In genomic region chr16:67433131-67433719, GRCh38 we compare ENCODE assay signal across 27 cellular contexts. TPM values are rescaled to one million over a fixed set of nuclear protein-coding genes. Genes with fewer than 3 reads are reported as not detected.
DNase-seq lines count a peak whose midpoint lies in the region; ATAC-seq, FAIRE-seq and TF ChIP-seq lines count a peak whose summit lies in the region.
"Had no signal": no experiment of that assay in that cellular context is flagged by ENCODE, and none has a peak within 500 bp of the region (broad histone marks: within the 10 kb centered on the region; RNA-seq: fewer than 3 reads in every experiment).

No MANE protein-coding gene starts in this region.

- H3K36me3 ChIP-seq in GM12878 (ENCODE audit: control insufficient read depth in 2 of 2, insufficient read depth in 2 of 2, low read length in 1 of 2) = no peaks in the 10 kb centered on the region; a peak in 3 of 4 replicates
- H3K36me3 ChIP-seq in mucosa of rectum (ENCODE audit: control insufficient read depth in 2 of 2, insufficient read depth in 2 of 2, low read length in 2 of 2) = peaks cover 33 to 41% of the 10 kb centered on the region in 2 donors

- H3K9ac ChIP-seq in GM12878 (ENCODE audit: control insufficient read depth, insufficient read depth, low read length) (no peak overlapping the region), mucosa of rectum (ENCODE audit: low read depth in 1 of 2, low read length in 2 of 2) (peak overlapping the region; percentile 76 to 100)
- H3K9ac ChIP-seq: BLaER1 treated with 17β-estradiol and CSF1 and Interleukin-3, amounts not matched to agents 10 nM and 100 nM; GM23248 had no signal

- H3K79me2 ChIP-seq in GM12878 (ENCODE audit: control insufficient read depth, insufficient read depth, low read length) = no peaks in the 10 kb centered on the region

- no peaks in the 10 kb centered on the region for H3K9me3 Mint-ChIP-seq in stimulated activated naive B cell treated with anti-CD40 and anti-IgM and Interleukin-4, amounts not matched to agents 10 μg/mL and 1 μg/mL and 100 μg/mL, for 72 hours
- H3K9me3 Mint-ChIP-seq: activated naive CD4-positive, alpha-beta T cell treated with anti-CD3 and anti-CD28 coated beads for 36 hours; activated T-helper 1 cell treated with anti-CD3 and anti-CD28 coated beads, Interleukin-12 subunit alpha, Interleukin-12 subunit beta, Interleukin-2, Interleukin-4 antibody, amounts not matched to agents 30 ng/mL and 10 ng/mL and 1 ng/mL, durations not matched to agents 14 hours and 24 hours and 36 hours had no signal

- H3K27ac ChIP-seq in GM12878 (ENCODE audit: control insufficient read depth, insufficient read depth) (no peak overlapping the region), mucosa of rectum (ENCODE audit: low read depth in 2 of 2, low read length in 2 of 2) (peak overlapping the region; percentile 94 to 99)
- H3K27ac ChIP-seq: adrenal gland; BLaER1 treated with 17β-estradiol and CSF1 and Interleukin-3, amounts not matched to agents 10 nM and 100 nM; body of pancreas; epithelial cell of prostate; GM23248; upper lobe of right lung had no signal

- H3K4me1 Mint-ChIP-seq in stimulated activated naive B cell treated with anti-CD40 and anti-IgM and Interleukin-4, amounts not matched to agents 10 μg/mL and 1 μg/mL and 100 μg/mL, for 72 hours = peaks cover 52 to 71% of the 10 kb centered on the region in 2 donors

- SMC1A ChIA-PET in GM12878 (lab: Charles Lee; ENCODE audit: uncharacterized antibody, unreplicated experiment) = interaction anchor here (1.2 kb wide), 1 partner anchor 31 kb away, joined by 4 read pairs; no protein-coding TSS in a partner anchor

- no peak for TF ChIP-seq EP300 in GM12878 (IDR thresholded peaks at IDR 0.05; ENCODE audit: borderline replicate concordance in 1 of 2, control insufficient read depth in 1 of 2, low read depth in 2 of 2, low read length in 2 of 2)

- TF ChIP-seq POLR2A in GM12891 (IDR thresholded peaks at IDR 0.05; ENCODE audit: low read depth, low read length) (no peak), GM12878 (IDR thresholded peaks at IDR 0.05; ENCODE audit: low read depth, low read length) (no peak)

- BruUV-seq in GM12878 (replicated peaks; lab: Mats Ljungman, UMichigan) = no TSS peak

- H3K4me1 ChIP-seq in GM12878 (ENCODE audit: control insufficient read depth, insufficient read depth, low read length) = peaks cover 25% of the 10 kb centered on the region
- peaks cover 26 to 37% of the 10 kb centered on the region in 2 donors for H3K4me1 ChIP-seq in mucosa of rectum (ENCODE audit: control insufficient read depth in 2 of 2, insufficient read depth in 2 of 2, low read length in 2 of 2)

- ATAC-seq in GM12878 (no peak), GM21619 (IDR thresholded peaks at IDR 0.05; ENCODE audit: unreplicated experiment) (no peak), HG02938 (IDR thresholded peaks at IDR 0.05; ENCODE audit: unreplicated experiment) (no peak)
- no peak for ATAC-seq in stimulated activated naive B cell treated with anti-CD40 and anti-IgM and Interleukin-4, amounts not matched to agents 10 μg/mL and 1 μg/mL and 100 μg/mL, for 72 hours (replicated peaks)
- ATAC-seq: body of pancreas, left cardiac atrium, upper lobe of right lung had no signal

- H3K9me3 ChIP-seq in GM12878 (replicated peaks; ENCODE audit: control insufficient read depth, insufficient read depth, low read length) = no peaks in the 10 kb centered on the region
- no peaks in the 10 kb centered on the region for H3K9me3 ChIP-seq in mucosa of rectum (ENCODE audit: control insufficient read depth in 2 of 2, low read length in 2 of 2)
- H3K9me3 ChIP-seq: adrenal gland; BLaER1 treated with 17β-estradiol and CSF1 and Interleukin-3, amounts not matched to agents 10 nM and 100 nM; body of pancreas; upper lobe of right lung had no signal

- no peak overlapping the region for H3K4me2 ChIP-seq in GM12878 (ENCODE audit: control insufficient read depth, insufficient read depth)
- H3K4me2 ChIP-seq: smooth muscle cell had no signal

- CTCF ChIA-PET in GM12878 (lab: Yijun Ruan, JAX) = no interaction called here

- H3K27me3 Mint-ChIP-seq in stimulated activated naive B cell treated with anti-CD40 and anti-IgM and Interleukin-4, amounts not matched to agents 10 μg/mL and 1 μg/mL and 100 μg/mL, for 72 hours = peaks cover 25% of the 10 kb centered on the region in 2 donors

- TF ChIP-seq CTCF in GM12878 (IDR thresholded peaks at IDR 0.05 in 2 of 3, conservative IDR thresholded peaks at IDR 0.05 in 1 of 3; ENCODE audit: control insufficient read depth in 2 of 3, extremely low read depth in 1 of 3, insufficient read depth in 1 of 3, low read depth in 3 of 3, low read length in 3 of 3) = no peak

- no peak overlapping the region for H3K4me3 ChIP-seq in GM12878
- peak overlapping the region; percentile 88 for H3K4me3 ChIP-seq in mucosa of rectum (ENCODE audit: low read length in 2 of 2)
- H3K4me3 ChIP-seq: adrenal gland; BLaER1 treated with 17β-estradiol and CSF1 and Interleukin-3, amounts not matched to agents 10 nM and 100 nM; body of pancreas; GM23248; smooth muscle cell; upper lobe of right lung had no signal

- no peak for TF ChIP-seq RAD21 in GM12878 (IDR thresholded peaks at IDR 0.05; ENCODE audit: insufficient read depth, low read depth, low read length)

- intact Hi-C loops in GM12878 (cut with micrococcal nuclease; ENCODE audit: unreplicated experiment) = no loop called here

- POLR2A ChIA-PET in GM12878 (lab: Charles Lee) = no interaction called here

- FAIRE-seq in GM12891 (lab: Jason Lieb, UNC) (peak; percentile 67), GM12878 (lab: Jason Lieb, UNC) (no peak)

- DNase-seq in GM12891 (ENCODE audit: insufficient read length, low spot score) = no peak
- DNase-seq in GM12878 (ENCODE audit: low read depth, low spot score) = no peak
- no peak for DNase-seq in stimulated activated naive B cell treated with anti-CD40 and anti-IgM and Interleukin-4, amounts not matched to agents 10 μg/mL and 1 μg/mL and 100 μg/mL, for 72 hours
- DNase-seq in SKM-1 (lab: John Stamatoyannopoulos, UW; ENCODE audit: unreplicated experiment) = no peak
- DNase-seq in NCI-H524 (lab: John Stamatoyannopoulos, UW) = no peak
- DNase-seq: activated CD4-positive, alpha-beta T cell treated with anti-CD3 and anti-CD28 coated beads, Interleukin-2, amount 50 U/mL, for 4 hours; activated naive CD4-positive, alpha-beta T cell treated with anti-CD3 and anti-CD28 coated beads for 36 hours; adrenal gland; body of pancreas; cerebellar nuclear complex; glutamatergic neuron; GM23248; left cardiac atrium; NCI-H1092; NCI-H187; NCI-H69; upper lobe of right lung had no signal

- in situ Hi-C loops in GM12878 (cut with MboI) = no loop called here

- WGBS in GM12878 (ENCODE audit: insufficient coverage, insufficient replicate concordance, low lambda C conversion rate, missing lambda C conversion rate) = 73% methylated on average over 5 of the region's 5 CpGs

- peak overlapping the region; percentile 1 for H3K27ac Mint-ChIP-seq in stimulated activated naive B cell treated with anti-CD40 and anti-IgM and Interleukin-4, amounts not matched to agents 10 μg/mL and 1 μg/mL and 100 μg/mL, for 72 hours
- H3K27ac Mint-ChIP-seq: activated naive CD4-positive, alpha-beta T cell treated with anti-CD3 and anti-CD28 coated beads for 36 hours; activated T-helper 1 cell treated with anti-CD3 and anti-CD28 coated beads, Interleukin-12 subunit alpha, Interleukin-12 subunit beta, Interleukin-2, Interleukin-4 antibody, amounts not matched to agents 30 ng/mL and 10 ng/mL and 1 ng/mL, durations not matched to agents 14 hours and 24 hours and 36 hours had no signal

- H3K36me3 Mint-ChIP-seq in stimulated activated naive B cell treated with anti-CD40 and anti-IgM and Interleukin-4, amounts not matched to agents 10 μg/mL and 1 μg/mL and 100 μg/mL, for 72 hours = peaks cover 27 to 41% of the 10 kb centered on the region in 2 donors

- RAD21 ChIA-PET in GM12878 (lab: Charles Lee; ENCODE audit: unreplicated experiment) = no interaction called here

- no peak overlapping the region for H3K4me3 Mint-ChIP-seq in stimulated activated naive B cell treated with anti-CD40 and anti-IgM and Interleukin-4, amounts not matched to agents 10 μg/mL and 1 μg/mL and 100 μg/mL, for 72 hours

- H4K20me1 ChIP-seq in GM12878 (ENCODE audit: control insufficient read depth, insufficient read depth) = no peaks in the 10 kb centered on the region

- H2AFZ ChIP-seq in GM12878 (ENCODE audit: control insufficient read depth, low read depth, low read length) = no peak overlapping the region
- H2AFZ ChIP-seq: GM23248 had no signal

- H3K27me3 ChIP-seq in GM12878 (replicated peaks in 1 of 2; ENCODE audit: control insufficient read depth in 2 of 2, insufficient read depth in 2 of 2, low read length in 1 of 2) (peaks cover 11 to 14% of the 10 kb centered on the region in 2 experiments), mucosa of rectum (ENCODE audit: control insufficient read depth in 2 of 2, insufficient read depth in 2 of 2, low read length in 2 of 2) (no peaks in the 10 kb centered on the region)
- H3K27me3 ChIP-seq: adrenal gland, body of pancreas, upper lobe of right lung had no signal

RNA-seq across cellular contexts. Expression of gene HSD11B2, which starts 2.3 kb away (rescaled TPM):
- polyA plus RNA-seq in GM12891 (2012; ENCODE audit: low read depth, missing spikeins) = 0.10 TPM
- total RNA-seq in GM12878 (2013; cell fraction: nucleolus; rRNA removed) = 0.61 TPM in 1 of 2 replicates, not detected in the other
- total RNA-seq in GM12878 (2014; rRNA removed) (0.28 TPM in 1 of 2 replicates, not detected in the other), GM12878 (2014; rRNA removed; fragmentation: Illumina TruSeq; extraction: Trizol) (0.22 TPM in 1 of 2 replicates, not detected in the other), GM12878 (2021) (0.16 and 0.18 TPM in 2 replicates)
- polyA plus RNA-seq in GM12878 (2011; ENCODE audit: low read depth) = not detected
- polyA plus RNA-seq in GM12878 (2011; rRNA removed) (0.19 and 0.20 TPM in 2 replicates), GM12878 (2014; fragmentation: Illumina TruSeq; extraction: Trizol) (0.34 and 1.5 TPM in 2 replicates), GM12878 (2014; fragmentation: Nextera tagmentation; extraction: Ambion mirVana) (not detected), GM12878 (2014; rRNA removed) (0.09 and 0.28 TPM in 2 replicates), GM12878 (2016; fragmentation: Nextera tagmentation; extraction: Ambion mirVana) (under 1 TPM; 0.10 to 0.31 TPM)
- polyA plus RNA-seq in GM12878 (2011; cell fraction: cytosol; rRNA removed) = 0.16 and 0.22 TPM in 2 replicates
- polyA plus RNA-seq in GM12878 (2011; cell fraction: nucleus; rRNA removed) = 0.43 and 0.53 TPM in 2 replicates
- polyA plus RNA-seq in GM12878 (2012) = 0.37 TPM in 1 of 2 replicates, not detected in the other
- polyA minus RNA-seq in GM12878 (2011; rRNA and poly(A)+ RNA removed) = 0.15 TPM in 1 of 2 replicates, not detected in the other
- polyA minus RNA-seq in GM12878 (2011; cell fraction: cytosol; rRNA and poly(A)+ RNA removed) = not detected in 2 replicates
- polyA minus RNA-seq in GM12878 (2011; cell fraction: nucleus; rRNA and poly(A)+ RNA removed) = not detected in 2 replicates
- total RNA-seq: Daoy, GM23248, smooth muscle cell had no signal
- polyA plus RNA-seq: smooth muscle cell had no signal

RNA-seq across cellular contexts. Expression of gene ZDHHC1, which starts 16.9 kb away (rescaled TPM):
- 0.60 TPM for polyA plus RNA-seq in GM12891 (2012; ENCODE audit: low read depth, missing spikeins)
- total RNA-seq in GM12878 (2013; cell fraction: nucleolus; rRNA removed) = 0.65 and 1.3 TPM in 2 replicates
- total RNA-seq in GM12878 (2014; rRNA removed) = 0.93 and 1.2 TPM in 2 replicates
- 0.31 TPM in 1 of 2 replicates, not detected in the other for total RNA-seq in GM12878 (2014; rRNA removed; fragmentation: Illumina TruSeq; extraction: Trizol)
- 0.53 and 0.77 TPM in 2 replicates for total RNA-seq in GM12878 (2021)
- polyA plus RNA-seq in GM12878 (2011; ENCODE audit: low read depth) = not detected
- 0.07 TPM in 1 of 2 replicates, not detected in the other for polyA plus RNA-seq in GM12878 (2011; rRNA removed)
- polyA plus RNA-seq in GM12878 (2011; cell fraction: cytosol; rRNA removed) = 0.08 and 0.15 TPM in 2 replicates
- 0.50 and 0.52 TPM in 2 replicates for polyA plus RNA-seq in GM12878 (2011; cell fraction: nucleus; rRNA removed)
- polyA plus RNA-seq in GM12878 (2012) = 0.31 and 0.53 TPM in 2 replicates
- 0.24 and 0.78 TPM in 2 replicates for polyA plus RNA-seq in GM12878 (2014; fragmentation: Illumina TruSeq; extraction: Trizol)
- polyA plus RNA-seq in GM12878 (2014; fragmentation: Nextera tagmentation; extraction: Ambion mirVana) = not detected
- polyA plus RNA-seq in GM12878 (2014; rRNA removed) = 0.83 and 1.1 TPM in 2 replicates
- 1 to 10 TPM in 1 of 2 experiments, under 1 TPM in 1; 0.55 to 1.0 TPM for polyA plus RNA-seq in GM12878 (2016; fragmentation: Nextera tagmentation; extraction: Ambion mirVana)
- 0.44 TPM in 1 of 2 replicates, not detected in the other for polyA minus RNA-seq in GM12878 (2011; rRNA and poly(A)+ RNA removed)
- polyA minus RNA-seq in GM12878 (2011; cell fraction: cytosol; rRNA and poly(A)+ RNA removed) = not detected in 2 replicates
- 0.67 TPM in 1 of 2 replicates, not detected in the other for polyA minus RNA-seq in GM12878 (2011; cell fraction: nucleus; rRNA and poly(A)+ RNA removed)

RNA-seq across cellular contexts. Expression of gene TPPP3, which starts 39.9 kb away (rescaled TPM):
- not detected for polyA plus RNA-seq in GM12891 (2012; ENCODE audit: low read depth, missing spikeins)
- total RNA-seq in GM12878 (2013; cell fraction: nucleolus; rRNA removed) = not detected in 2 replicates
- total RNA-seq in GM12878 (2014; rRNA removed) (not detected in 2 replicates), GM12878 (2014; rRNA removed; fragmentation: Illumina TruSeq; extraction: Trizol) (not detected in 2 replicates), GM12878 (2021) (not detected in 2 replicates)
- polyA plus RNA-seq in GM12878 (2011; ENCODE audit: low read depth) = not detected
- polyA plus RNA-seq in GM12878 (2011; rRNA removed) (not detected in 2 replicates), GM12878 (2014; fragmentation: Illumina TruSeq; extraction: Trizol) (not detected in 2 replicates), GM12878 (2014; fragmentation: Nextera tagmentation; extraction: Ambion mirVana) (not detected), GM12878 (2014; rRNA removed) (not detected in 2 replicates), GM12878 (2016; fragmentation: Nextera tagmentation; extraction: Ambion mirVana) (under 1 TPM in 1 of 2 experiments, not detected in 1; 0.14 TPM)
- polyA plus RNA-seq in GM12878 (2011; cell fraction: cytosol; rRNA removed) = 0.07 TPM in 1 of 2 replicates, not detected in the other
- polyA plus RNA-seq in GM12878 (2011; cell fraction: nucleus; rRNA removed) = 0.07 TPM in 1 of 2 replicates, not detected in the other
- polyA plus RNA-seq in GM12878 (2012) = not detected in 2 replicates
- not detected in 2 replicates for polyA minus RNA-seq in GM12878 (2011; rRNA and poly(A)+ RNA removed)
- polyA minus RNA-seq in GM12878 (2011; cell fraction: cytosol; rRNA and poly(A)+ RNA removed) = not detected in 2 replicates
- polyA minus RNA-seq in GM12878 (2011; cell fraction: nucleus; rRNA and poly(A)+ RNA removed) = not detected in 2 replicates
- total RNA-seq: activated naive CD4-positive, alpha-beta T cell treated with anti-CD3 and anti-CD28 coated beads for 36 hours; activated T-helper 1 cell treated with anti-CD3 and anti-CD28 coated beads, Interleukin-12 subunit alpha, Interleukin-12 subunit beta, Interleukin-2, Interleukin-4 antibody, amounts not matched to agents 30 ng/mL and 10 ng/mL and 1 ng/mL, durations not matched to agents 14 hours and 24 hours and 36 hours; Daoy; GM23248 had no signal

RNA-seq across cellular contexts. Expression of gene ATP6V0D1, which starts 47.7 kb away (rescaled TPM):
- 58.9 TPM for polyA plus RNA-seq in GM12891 (2012; ENCODE audit: low read depth, missing spikeins)
- total RNA-seq in GM12878 (2013; cell fraction: nucleolus; rRNA removed) = 17.4 and 19.9 TPM in 2 replicates
- total RNA-seq in GM12878 (2014; rRNA removed) (72.4 and 73.8 TPM in 2 replicates), GM12878 (2014; rRNA removed; fragmentation: Illumina TruSeq; extraction: Trizol) (41.8 and 50.2 TPM in 2 replicates), GM12878 (2021) (67.7 and 71.6 TPM in 2 replicates)
- polyA plus RNA-seq in GM12878 (2011; ENCODE audit: low read depth) = 36.5 TPM
- polyA plus RNA-seq in GM12878 (2011; rRNA removed) (24.5 and 56.5 TPM in 2 replicates), GM12878 (2014; fragmentation: Illumina TruSeq; extraction: Trizol) (35.1 and 72.2 TPM in 2 replicates), GM12878 (2014; fragmentation: Nextera tagmentation; extraction: Ambion mirVana) (10 to 100 TPM; 28.1 to 30.2 TPM), GM12878 (2014; rRNA removed) (69.0 and 81.4 TPM in 2 replicates), GM12878 (2016; fragmentation: Nextera tagmentation; extraction: Ambion mirVana) (100 to 1,000 TPM; 126 to 141 TPM)
- 108 and 129 TPM in 2 replicates for polyA plus RNA-seq in GM12878 (2011; cell fraction: cytosol; rRNA removed)
- polyA plus RNA-seq in GM12878 (2011; cell fraction: nucleus; rRNA removed) = 47.1 and 63.7 TPM in 2 replicates
- 48.2 and 55.4 TPM in 2 replicates for polyA plus RNA-seq in GM12878 (2012)
- 121 and 140 TPM in 2 replicates for polyA minus RNA-seq in GM12878 (2011; rRNA and poly(A)+ RNA removed)
- 42.8 and 49.1 TPM in 2 replicates for polyA minus RNA-seq in GM12878 (2011; cell fraction: cytosol; rRNA and poly(A)+ RNA removed)
- 13.9 and 24.0 TPM in 2 replicates for polyA minus RNA-seq in GM12878 (2011; cell fraction: nucleus; rRNA and poly(A)+ RNA removed)

RNA-seq across cellular contexts. Expression of gene AGRP, which starts 50.1 kb away (rescaled TPM):
- polyA plus RNA-seq in GM12891 (2012; ENCODE audit: low read depth, missing spikeins) = not detected
- total RNA-seq in GM12878 (2013; cell fraction: nucleolus; rRNA removed) = not detected in 2 replicates
- not detected in 2 replicates for total RNA-seq in GM12878 (2014; rRNA removed)
- total RNA-seq in GM12878 (2014; rRNA removed; fragmentation: Illumina TruSeq; extraction: Trizol) = not detected in 2 replicates
- not detected in 2 replicates for total RNA-seq in GM12878 (2021)
- polyA plus RNA-seq in GM12878 (2011; ENCODE audit: low read depth) = not detected
- polyA plus RNA-seq in GM12878 (2011; rRNA removed) = not detected in 2 replicates
- polyA plus RNA-seq in GM12878 (2011; cell fraction: cytosol; rRNA removed) = not detected in 2 replicates
- not detected in 2 replicates for polyA plus RNA-seq in GM12878 (2011; cell fraction: nucleus; rRNA removed)
- 0.27 TPM in 1 of 2 replicates, not detected in the other for polyA plus RNA-seq in GM12878 (2012)
- not detected in 2 replicates for polyA plus RNA-seq in GM12878 (2014; fragmentation: Illumina TruSeq; extraction: Trizol)
- under 1 TPM; 0.16 to 0.34 TPM for polyA plus RNA-seq in GM12878 (2014; fragmentation: Nextera tagmentation; extraction: Ambion mirVana)
- 0.27 TPM in 1 of 2 replicates, not detected in the other for polyA plus RNA-seq in GM12878 (2014; rRNA removed)
- under 1 TPM; 0.72 to 0.75 TPM for polyA plus RNA-seq in GM12878 (2016; fragmentation: Nextera tagmentation; extraction: Ambion mirVana)
- not detected in 2 replicates for polyA minus RNA-seq in GM12878 (2011; rRNA and poly(A)+ RNA removed)
- polyA minus RNA-seq in GM12878 (2011; cell fraction: cytosol; rRNA and poly(A)+ RNA removed) = not detected in 2 replicates
- not detected in 2 replicates for polyA minus RNA-seq in GM12878 (2011; cell fraction: nucleus; rRNA and poly(A)+ RNA removed)
- total RNA-seq: activated naive CD4-positive, alpha-beta T cell treated with anti-CD3 and anti-CD28 coated beads for 36 hours; activated T-helper 1 cell treated with anti-CD3 and anti-CD28 coated beads, Interleukin-12 subunit alpha, Interleukin-12 subunit beta, Interleukin-2, Interleukin-4 antibody, amounts not matched to agents 30 ng/mL and 10 ng/mL and 1 ng/mL, durations not matched to agents 14 hours and 24 hours and 36 hours; body of pancreas; Daoy; GM23248; left cardiac atrium; omental fat pad; renal cortical epithelial cell; smooth muscle cell had no signal
- polyA plus RNA-seq: GM23248, smooth muscle cell had no signal
